8 cellular contexts compared by ENCODE assay signal in genomic region chr12:52032797-52033505, GRCh38. TPM values are rescaled to one million over a fixed set of nuclear protein-coding genes. Genes with fewer than 3 reads are reported as not detected.
DNase-seq lines count a peak whose midpoint lies in the region; ATAC-seq lines count a peak whose summit lies in the region.

No MANE protein-coding gene starts in this region.

- no peaks in the 10 kb centered on the region for H3K36me3 ChIP-seq in mesenchymal stem cell (ENCODE audit: control insufficient read depth in 1 of 2, insufficient read depth in 2 of 2, low read depth in 1 of 2, low read length in 2 of 2)

- WGBS in mesenchymal stem cell, result under 1% methylated on average over 45 of the region's 49 CpGs

- no peak overlapping the region for H3K27ac ChIP-seq in mesenchymal stem cell (ENCODE audit: low read length, poor library complexity, severe bottlenecking)

- H3K9ac ChIP-seq in mesenchymal stem cell (ENCODE audit: low read length), result peak overlapping the region; percentile 95

- no peak overlapping the region for H3K18ac ChIP-seq in mesenchymal stem cell (ENCODE audit: low read depth in 1 of 2, low read length in 2 of 2)

- H2AFZ ChIP-seq in mesenchymal stem cell (ENCODE audit: low read depth, low read length), result no peak overlapping the region

- peak; percentile 78 for ATAC-seq in GM19468 (IDR thresholded peaks at IDR 0.05; ENCODE audit: extremely low read depth, unreplicated experiment)

- H2BK12ac ChIP-seq in mesenchymal stem cell (ENCODE audit: low read length in 2 of 2), result no peak overlapping the region

- peak overlapping the region; percentile 87 for H3K4me2 ChIP-seq in mesenchymal stem cell (ENCODE audit: low read length, poor library complexity, severe bottlenecking)

- no peak overlapping the region for H3K23ac ChIP-seq in mesenchymal stem cell (ENCODE audit: low read length in 2 of 2)

- H3K4ac ChIP-seq in mesenchymal stem cell (ENCODE audit: low read depth in 1 of 2, low read length in 2 of 2), result peak overlapping the region; percentile 0 to 4

- H2BK15ac ChIP-seq in mesenchymal stem cell (ENCODE audit: low read depth, poor library complexity, severe bottlenecking), result no peak overlapping the region

- no peak overlapping the region for H4K91ac ChIP-seq in mesenchymal stem cell (ENCODE audit: low read length)

- peaks cover 20% of the 10 kb centered on the region for H3K4me1 ChIP-seq in mesenchymal stem cell (ENCODE audit: control insufficient read depth, insufficient read depth, low read depth, low read length)

- peaks cover 10 to 11% of the 10 kb centered on the region in 2 experiments for H3K27me3 ChIP-seq in mesenchymal stem cell (ENCODE audit: control insufficient read depth in 1 of 2, insufficient read depth in 1 of 2, low read length in 2 of 2)

- DNase-seq in CMK (ENCODE audit: low read depth) (peak; percentile 77), HS-27A (ENCODE audit: low read depth) (peak; percentile 72), NK-92 (lab: John Stamatoyannopoulos, UW; ENCODE audit: unreplicated experiment) (peak; percentile 31), mesenchymal stem cell (peak; percentile 99)
- peak; percentile 91 for DNase-seq in activated CD8-positive, alpha-beta memory T cell treated with anti-CD3 and anti-CD28 coated beads for 24 hours
- DNase-seq in effector CD8-positive, alpha-beta T cell (lab: John Stamatoyannopoulos, UW), result peak; percentile 84
- peak; percentile 73 for DNase-seq in stimulated activated CD8-positive, alpha-beta memory T cell treated with anti-CD3 and anti-CD28 coated beads, Interleukin-12 subunit alpha, Interleukin-12 subunit beta, amount 100 ng/mL, for 24 hours (ENCODE audit: extremely low read depth)

- H2AK5ac ChIP-seq in mesenchymal stem cell (ENCODE audit: low read length, severe bottlenecking), result no peak overlapping the region

- no peak overlapping the region for H3K14ac ChIP-seq in mesenchymal stem cell (ENCODE audit: low read length in 2 of 2)

- no peak overlapping the region for H2BK120ac ChIP-seq in mesenchymal stem cell (ENCODE audit: low read depth, low read length)

- H4K8ac ChIP-seq in mesenchymal stem cell (ENCODE audit: low read length), result no peak overlapping the region

- no peaks in the 10 kb centered on the region for H3K79me1 ChIP-seq in mesenchymal stem cell (replicated peaks; ENCODE audit: low read length, poor library complexity, severe bottlenecking)

- H3K9me3 ChIP-seq in mesenchymal stem cell (ENCODE audit: control insufficient read depth, low read length), result no peaks in the 10 kb centered on the region

- H3K4me3 ChIP-seq in mesenchymal stem cell (ENCODE audit: insufficient read depth in 1 of 2, low read depth in 1 of 2, low read length in 2 of 2), result peak overlapping the region in 1 of 2 experiments; percentile 76

- no peak overlapping the region for H2BK5ac ChIP-seq in mesenchymal stem cell (ENCODE audit: low read depth, low read length, poor library complexity, severe bottlenecking)

RNA-seq across cellular contexts. Expression of gene NR4A1, which starts 18.3 kb away (rescaled TPM):
- polyA plus RNA-seq in mesenchymal stem cell (2013, experiment 1 of 2), result 59.6 TPM
- 43.8 TPM for polyA plus RNA-seq in mesenchymal stem cell (2013, experiment 2 of 2)

RNA-seq across cellular contexts. Expression of gene TAMALIN, which starts 26.2 kb away (rescaled TPM):
- polyA plus RNA-seq in mesenchymal stem cell (2013, experiment 1 of 2), result 17.3 TPM
- 17.8 TPM for polyA plus RNA-seq in mesenchymal stem cell (2013, experiment 2 of 2)

RNA-seq across cellular contexts. Expression of gene ATG101, which starts 36.8 kb away (rescaled TPM):
- polyA plus RNA-seq in mesenchymal stem cell (2013, experiment 1 of 2), result 38.1 TPM
- polyA plus RNA-seq in mesenchymal stem cell (2013, experiment 2 of 2), result 37.4 TPM

RNA-seq across cellular contexts. Expression of gene SMIM41, which starts 46.6 kb away (rescaled TPM):
- polyA plus RNA-seq in mesenchymal stem cell (2013, experiment 1 of 2), result 3.3 TPM
- polyA plus RNA-seq in mesenchymal stem cell (2013, experiment 2 of 2), result 3.5 TPM

Comparison
In these comparisons a context has a peak if more than half of its experiments do, and no peak if none do; other contexts are left out.
1. DNase-seq: peak in every context shown above with its lines; median percentile 99 in mesenchymal stem cell; 91 in activated CD8-positive, alpha-beta memory T cell treated with anti-CD3 and anti-CD28 coated beads for 24 hours; 84 in effector CD8-positive, alpha-beta T cell; 77 in CMK; 73 in stimulated activated CD8-positive, alpha-beta memory T cell treated with anti-CD3 and anti-CD28 coated beads, Interleukin-12 subunit alpha, Interleukin-12 subunit beta, amount 100 ng/mL, for 24 hours; 72 in HS-27A; 31 in NK-92.